ENCODE assay signal across 9 cellular contexts in genomic region chr6:22149501-22150490, GRCh38.
DNase-seq lines count a peak whose midpoint lies in the region; ATAC-seq and TF ChIP-seq lines count a peak whose summit lies in the region.
"Had no signal": no experiment of that assay in that cellular context is flagged by ENCODE, and none has a peak within 500 bp of the region (broad histone marks: within the 10 kb centered on the region; RNA-seq: fewer than 3 reads in every experiment).

No MANE protein-coding gene starts in this region.

- DNase-seq in HEK293T (ENCODE audit: extremely low spot score): peak; percentile 12
- peak; percentile 59 for DNase-seq in NCI-H774 (lab: John Stamatoyannopoulos, UW)
- peak; percentile 75 for DNase-seq in globus pallidus (ENCODE audit: low spot score)
- DNase-seq in sciatic nerve (ENCODE audit: low spot score): no peak
- DNase-seq in posterior vena cava (ENCODE audit: low spot score): no peak
- DNase-seq in activated CD4-positive, CD25-positive, alpha-beta regulatory T cell (lab: John Stamatoyannopoulos, UW): no peak

- POLR2A ChIA-PET in HEK293T (lab: Yijun Ruan, JAX): no interaction called here

- intact Hi-C loops in sciatic nerve (cut with DNase I) (no loop called here), posterior vena cava (cut with DNase I) (no loop called here)

- peak; percentile 38 for ATAC-seq in sciatic nerve
- ATAC-seq in HG03439 (IDR thresholded peaks at IDR 0.05; ENCODE audit: unreplicated experiment): no peak
- no peak for ATAC-seq in HG03354 (IDR thresholded peaks at IDR 0.05; ENCODE audit: poor library complexity, severe bottlenecking, unreplicated experiment)
- ATAC-seq: activated CD4-positive, CD25-positive, alpha-beta regulatory T cell treated with anti-CD3 and anti-CD28 coated beads, Interleukin-2, amount 50 U/mL, for 24 hours had no signal

- CTCF ChIA-PET in HEK293T (lab: Yijun Ruan, JAX): no interaction called here

TF ChIP-seq in HEK293T, 16 proteins besides CTCF, POLR2A, EP300 and RAD21:
- TF ChIP-seq FOXA1 (IDR thresholded peaks at IDR 0.05): no peak
- no peak for TF ChIP-seq FOXM1 (IDR thresholded peaks at IDR 0.05; ENCODE audit: borderline replicate concordance)
- no peak for TF ChIP-seq FOXK2 (IDR thresholded peaks at IDR 0.05)
- TF ChIP-seq HDGF (IDR thresholded peaks at IDR 0.05; ENCODE audit: borderline replicate concordance): no peak
- TF ChIP-seq ARNT (IDR thresholded peaks at IDR 0.05): no peak
- no peak for TF ChIP-seq ELF4 (IDR thresholded peaks at IDR 0.05)
- no peak for TF ChIP-seq SUZ12 (IDR thresholded peaks at IDR 0.05)
- no peak for TF ChIP-seq CTBP1 (IDR thresholded peaks at IDR 0.05; ENCODE audit: borderline replicate concordance)
- TF ChIP-seq NFRKB (IDR thresholded peaks at IDR 0.05): no peak
- no peak for TF ChIP-seq TARDBP (IDR thresholded peaks at IDR 0.05)
- TF ChIP-seq L3MBTL2 (conservative IDR thresholded peaks at IDR 0.05): no peak
- no peak for TF ChIP-seq LEF1 (IDR thresholded peaks at IDR 0.05; ENCODE audit: borderline replicate concordance)
- no peak for TF ChIP-seq BHLHE40 (IDR thresholded peaks at IDR 0.05; ENCODE audit: borderline replicate concordance)
- no peak for TF ChIP-seq SP1 (IDR thresholded peaks at IDR 0.05)
- TF ChIP-seq ZNF384 (IDR thresholded peaks at IDR 0.05): no peak
- TF ChIP-seq PKNOX1 (IDR thresholded peaks at IDR 0.05): no peak

Comparison
In these comparisons a context has a peak if more than half of its experiments do, and no peak if none do; other contexts are left out.
1. DNase-seq: peak in HEK293T (single experiment), NCI-H774 (single experiment) and globus pallidus (single experiment); none in sciatic nerve (single experiment), posterior vena cava (single experiment) and activated CD4-positive, CD25-positive, alpha-beta regulatory T cell (0 of 4).